In the genomic region with DNA sequence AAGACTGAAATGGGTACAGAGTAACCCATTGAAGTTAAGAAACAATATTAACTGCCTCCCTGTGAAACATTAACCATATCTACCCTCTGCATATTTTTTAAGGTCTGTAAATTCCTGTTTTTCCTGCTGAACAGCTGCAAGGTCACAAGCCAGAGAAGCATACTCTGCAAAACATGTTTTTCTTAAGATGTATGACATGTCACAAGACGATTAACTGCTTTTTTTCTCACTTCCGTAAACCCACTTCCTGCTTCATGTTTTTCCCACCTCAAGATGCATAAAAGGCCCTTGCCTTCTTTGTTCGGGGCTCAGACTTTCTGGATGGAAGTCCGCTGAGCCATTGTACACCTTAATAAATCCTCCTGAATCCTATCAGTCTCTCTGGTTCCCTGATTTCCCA, we compare ENCODE assay signal across 22 cellular contexts.
"Had no signal": no experiment of that assay in that cellular context is flagged by ENCODE, and none has a peak within 500 bp of the region (broad histone marks: within the 10 kb centered on the region; RNA-seq: fewer than 3 reads in every experiment).

No MANE protein-coding gene starts in this region.

- H3K4me1 ChIP-seq: adrenal gland, body of pancreas, colonic mucosa, tibial nerve had no signal

- H3K4me3 ChIP-seq: adrenal gland, body of pancreas, colonic mucosa, mucosa of descending colon, tibial nerve had no signal

- H3K9me3 ChIP-seq: adrenal gland, colonic mucosa had no signal

- H3K27ac ChIP-seq: adrenal gland, body of pancreas, colonic mucosa, tibial nerve, VCaP had no signal

- H3K36me3 ChIP-seq: adrenal gland, colonic mucosa, tibial nerve had no signal

- DNase-seq: activated CD4-positive, alpha-beta T cell treated with anti-CD3 and anti-CD28 coated beads for 48 hours; activated CD4-positive, alpha-beta T cell treated with anti-CD3 and anti-CD28 coated beads, Interleukin-2, amount 50 U/mL, for 48 hours; activated CD8-positive, alpha-beta memory T cell treated with anti-CD3 and anti-CD28 coated beads for 24 hours; activated effector memory CD4-positive, alpha-beta T cell treated with anti-CD3 and anti-CD28 coated beads, Interleukin-2, amount 50 U/mL, for 16 hours; activated naive CD4-positive, alpha-beta T cell treated with anti-CD3 and anti-CD28 coated beads for 36 hours; activated naive CD8-positive, alpha-beta T cell treated with anti-CD3 and anti-CD28 coated beads for 36 hours; adrenal gland; aorta; body of pancreas; colonic mucosa; effector CD8-positive, alpha-beta T cell; foreskin fibroblast; head of caudate nucleus; hippocampal formation; left cardiac atrium; left ventricle myocardium superior; mucosa of descending colon; right cardiac atrium; stimulated activated CD4-positive, alpha-beta T cell treated with anti-CD3 and anti-CD28 coated beads, Interleukin-15, amount 100 ng/mL, for 24 hours; stimulated activated naive CD4-positive, alpha-beta T cell had no signal

- H3K27me3 ChIP-seq: adrenal gland, body of pancreas, colonic mucosa, tibial nerve had no signal
